In the genomic region with DNA sequence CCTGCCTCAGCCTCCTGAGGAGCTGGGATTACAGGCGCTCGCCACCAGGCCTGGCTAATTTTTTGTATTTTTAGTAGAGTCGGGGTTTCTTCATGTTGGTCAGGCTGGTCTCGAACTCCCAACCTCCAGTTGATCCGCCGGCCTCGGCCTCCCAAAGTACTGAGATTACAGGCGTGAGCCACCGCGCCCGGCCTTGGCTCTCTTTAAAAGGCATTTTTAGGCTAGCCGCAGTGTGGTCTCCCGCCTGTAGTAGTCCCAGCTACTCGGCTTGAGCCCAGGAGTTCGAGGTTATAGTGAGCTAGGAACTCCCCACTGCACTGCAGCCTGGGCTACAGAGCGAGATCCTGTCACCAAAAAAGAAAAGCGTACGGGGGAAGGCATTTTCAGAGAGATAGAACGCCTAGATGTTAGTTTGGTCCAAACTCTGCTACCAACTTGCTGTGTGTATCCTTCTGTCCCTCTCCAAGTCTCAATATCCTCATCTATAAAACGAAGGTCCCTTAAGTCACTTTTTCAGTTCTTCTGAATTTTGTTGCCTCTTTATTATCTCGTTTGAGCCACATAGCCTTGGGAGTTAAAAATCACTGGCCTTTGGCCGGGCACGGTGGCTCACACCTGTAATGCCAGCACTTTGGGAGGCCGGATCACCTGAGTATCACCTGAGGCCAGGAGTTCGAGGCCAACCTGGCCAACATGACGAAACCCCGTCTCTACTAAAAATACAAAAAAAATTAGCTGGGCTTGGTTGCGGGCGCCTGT, we compare ENCODE assay signal across 1 cellular context.
TF ChIP-seq lines count a peak whose summit lies in the region.

No MANE protein-coding gene starts in this region.

TF ChIP-seq in WTC11, 78 proteins besides CTCF, POLR2A, EP300 and RAD21 (continued from another document):
- TF ChIP-seq, protein P1, sequence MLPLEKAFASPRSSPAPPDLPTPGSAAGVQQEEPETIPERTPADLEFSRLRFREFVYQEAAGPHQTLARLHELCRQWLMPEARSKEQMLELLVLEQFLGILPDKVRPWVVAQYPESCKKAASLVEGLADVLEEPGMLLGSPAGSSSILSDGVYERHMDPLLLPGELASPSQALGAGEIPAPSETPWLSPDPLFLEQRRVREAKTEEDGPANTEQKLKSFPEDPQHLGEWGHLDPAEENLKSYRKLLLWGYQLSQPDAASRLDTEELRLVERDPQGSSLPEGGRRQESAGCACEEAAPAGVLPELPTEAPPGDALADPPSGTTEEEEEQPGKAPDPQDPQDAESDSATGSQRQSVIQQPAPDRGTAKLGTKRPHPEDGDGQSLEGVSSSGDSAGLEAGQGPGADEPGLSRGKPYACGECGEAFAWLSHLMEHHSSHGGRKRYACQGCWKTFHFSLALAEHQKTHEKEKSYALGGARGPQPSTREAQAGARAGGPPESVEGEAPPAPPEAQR (CRISPR knock-in tag; IDR thresholded peaks at IDR 0.05): no peak
TF ChIP-seq in WTC11: peak in this region for 1.
